Comparison of ENCODE assay signal across 18 cellular contexts in the genomic region with DNA sequence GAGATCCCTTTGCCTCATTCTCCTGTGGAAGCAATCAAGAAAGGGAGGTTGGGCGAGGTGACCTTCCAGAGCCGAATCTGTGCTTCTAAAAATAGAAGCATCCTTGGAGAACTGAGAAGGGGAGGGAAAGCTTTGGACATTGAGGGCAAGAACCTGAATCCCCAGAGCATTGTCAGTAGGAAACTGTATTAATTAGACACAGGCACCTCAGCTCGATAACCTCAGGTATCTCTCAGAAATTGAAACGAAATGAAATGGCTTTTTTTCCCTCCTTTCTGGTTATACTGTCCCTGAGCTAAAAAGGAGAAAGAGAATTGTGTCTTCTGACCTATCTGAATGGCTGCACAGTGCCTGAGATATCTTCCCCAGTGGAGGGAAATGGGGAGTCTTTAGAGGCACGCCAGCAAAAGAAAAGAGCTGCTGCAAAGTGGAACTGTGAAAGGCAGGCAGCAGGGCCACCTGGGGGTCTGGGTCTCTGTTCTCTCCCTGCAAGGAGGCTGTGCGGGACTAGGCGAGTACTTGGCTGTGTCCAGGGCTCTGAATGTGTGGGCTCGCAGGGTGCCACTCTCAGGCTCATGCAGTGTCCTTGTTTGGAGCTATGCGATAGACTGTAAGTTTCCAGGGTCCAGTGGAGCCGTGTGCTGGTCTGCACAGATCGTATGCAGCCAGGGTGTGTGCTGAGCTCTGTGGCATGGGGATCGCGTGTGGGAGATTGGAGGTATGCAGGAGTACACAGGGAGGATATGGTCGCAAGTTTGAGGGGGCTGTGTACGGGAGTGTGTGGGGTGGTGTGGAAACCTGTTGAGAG.
"Had no signal": no experiment of that assay in that cellular context is flagged by ENCODE, and none has a peak within 500 bp of the region (broad histone marks: within the 10 kb centered on the region; RNA-seq: fewer than 3 reads in every experiment).

No MANE protein-coding gene starts in this region.

- FAIRE-seq: pancreas had no signal

- H3K4me2 ChIP-seq: hepatocyte had no signal

- H3K4me3 ChIP-seq: hepatocyte, left ventricle myocardium inferior, pancreas, thyroid gland had no signal

- H3K27ac ChIP-seq: hepatocyte, left ventricle myocardium inferior, pancreas, thyroid gland had no signal

- H3K27me3 ChIP-seq: hepatocyte, pancreas, thyroid gland had no signal

- DNase-seq: activated CD4-positive, alpha-beta T cell treated with anti-CD3 and anti-CD28 coated beads, Interleukin-2, amount 50 U/mL, for 48 hours; activated CD8-positive, alpha-beta memory T cell treated with anti-CD3 and anti-CD28 coated beads, Interleukin-2, amount 50 U/mL, for 48 hours; activated naive CD4-positive, alpha-beta T cell treated with Interleukin-2 at 50 U/mL for 16 hours; activated naive CD8-positive, alpha-beta T cell treated with anti-CD3 and anti-CD28 coated beads for 36 hours; activated T-cell treated with anti-CD3 and anti-CD28 coated beads, Interleukin-2, amount 50 U/mL, for 4 hours; dermis blood vessel endothelial cell; effector CD8-positive, alpha-beta T cell; foreskin fibroblast; glutamatergic neuron; left ventricle myocardium inferior; midbrain; natural killer cell; pancreas; right cardiac atrium; stimulated activated CD4-positive, alpha-beta T cell treated with anti-CD3 and anti-CD28 coated beads, Interleukin-4, amount 100 ng/mL, for 24 hours; T-helper 1 cell; thyroid gland had no signal

- H3K9me3 ChIP-seq: pancreas, thyroid gland had no signal

- H2AFZ ChIP-seq: hepatocyte had no signal

- H3K36me3 ChIP-seq: left ventricle myocardium inferior, pancreas, thyroid gland had no signal

- ATAC-seq: activated T-cell treated with anti-CD3 and anti-CD28 coated beads, Interleukin-2, amount 50 U/mL, for 4 hours; natural killer cell; right cardiac atrium had no signal

- H3K4me1 ChIP-seq: pancreas, thyroid gland had no signal

- H3K79me2 ChIP-seq: hepatocyte had no signal
